29 cellular contexts compared by ENCODE assay signal in the genomic region with DNA sequence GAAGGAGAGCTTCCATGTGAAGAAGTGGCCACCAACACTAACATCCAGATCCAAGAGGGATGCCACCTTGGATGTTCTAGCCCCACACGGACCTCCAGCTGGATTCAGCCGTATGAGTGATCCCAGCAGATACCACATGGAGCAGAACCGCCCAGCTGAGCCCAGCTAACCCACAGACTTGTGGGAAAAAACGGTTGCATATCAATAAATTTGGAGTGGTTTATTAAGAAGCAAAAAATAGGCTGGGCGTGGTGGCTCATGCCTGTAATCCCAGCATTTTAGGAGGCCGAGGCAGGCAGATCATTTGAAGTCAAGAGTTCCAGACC.
"Had no signal": no experiment of that assay in that cellular context is flagged by ENCODE, and none has a peak within 500 bp of the region (broad histone marks: within the 10 kb centered on the region; RNA-seq: fewer than 3 reads in every experiment).

No MANE protein-coding gene starts in this region.

- H3K9me3 Mint-ChIP-seq: activated CD4-positive, alpha-beta memory T cell treated with anti-CD3 and anti-CD28 coated beads for 36 hours; activated naive CD8-positive, alpha-beta T cell treated with anti-CD3 and anti-CD28 coated beads, Interleukin-2, amount 50 U/mL, for 24 hours; activated T-cell treated with anti-CD3 and anti-CD28 coated beads, Interleukin-2, amount 50 U/mL, for 4 hours had no signal

- ATAC-seq: activated naive CD4-positive, alpha-beta T cell treated with anti-CD3 and anti-CD28 coated beads, Interleukin-2, amount 50 U/mL, for 72 hours; activated naive CD8-positive, alpha-beta T cell treated with anti-CD3 and anti-CD28 coated beads, Interleukin-2, amount 50 U/mL, for 24 hours; activated T-cell treated with anti-CD3 and anti-CD28 coated beads, Interleukin-2, amount 50 U/mL, for 4 hours; PC-3; T-helper 17 cell; WTC11 had no signal

- H3K27ac Mint-ChIP-seq: activated CD4-positive, alpha-beta memory T cell treated with anti-CD3 and anti-CD28 coated beads for 36 hours; activated CD4-positive, alpha-beta T cell treated with anti-CD3 and anti-CD28 coated beads, Interleukin-2, amount 10 ng/mL, durations not matched to agents 7 days and 5 days; activated naive CD4-positive, alpha-beta T cell treated with anti-CD3 and anti-CD28 coated beads, Interleukin-2, amount 50 U/mL, for 72 hours; activated naive CD8-positive, alpha-beta T cell treated with anti-CD3 and anti-CD28 coated beads, Interleukin-2, amount 50 U/mL, for 24 hours; WTC11 had no signal

- H3K4me3 Mint-ChIP-seq: activated CD4-positive, alpha-beta memory T cell treated with anti-CD3 and anti-CD28 coated beads for 36 hours; activated CD4-positive, alpha-beta T cell treated with anti-CD3 and anti-CD28 coated beads, Interleukin-2, amount 10 ng/mL, durations not matched to agents 7 days and 5 days; activated naive CD8-positive, alpha-beta T cell treated with anti-CD3 and anti-CD28 coated beads, Interleukin-2, amount 50 U/mL, for 24 hours; activated T-cell treated with anti-CD3 and anti-CD28 coated beads, Interleukin-2, amount 50 U/mL, for 4 hours; brain; T-helper 17 cell; WTC11 had no signal

- H3K36me3 Mint-ChIP-seq: activated CD4-positive, alpha-beta memory T cell treated with anti-CD3 and anti-CD28 coated beads for 36 hours; activated naive CD4-positive, alpha-beta T cell treated with anti-CD3 and anti-CD28 coated beads, Interleukin-2, amount 50 U/mL, for 72 hours; brain; WTC11 had no signal

- FAIRE-seq: astrocyte, RCC 7860 had no signal

- H3K4me1 Mint-ChIP-seq: activated CD4-positive, alpha-beta T cell treated with anti-CD3 and anti-CD28 coated beads, Interleukin-2, amount 10 ng/mL, durations not matched to agents 7 days and 5 days; activated naive CD8-positive, alpha-beta T cell treated with anti-CD3 and anti-CD28 coated beads, Interleukin-2, amount 50 U/mL, for 24 hours; T-helper 17 cell had no signal

- DNase-seq: activated CD4-positive, alpha-beta memory T cell treated with anti-CD3 and anti-CD28 coated beads for 36 hours; activated CD4-positive, alpha-beta T cell treated with anti-CD3 and anti-CD28 coated beads, Interleukin-2, amount 10 ng/mL, durations not matched to agents 7 days and 5 days; activated CD4-positive, CD25-positive, alpha-beta regulatory T cell treated with anti-CD3 and anti-CD28 coated beads, Interleukin-2, amount 50 U/mL, for 72 hours; activated CD8-positive, alpha-beta memory T cell treated with anti-CD3 and anti-CD28 coated beads for 24 hours; activated effector memory CD4-positive, alpha-beta T cell treated with anti-CD3 and anti-CD28 coated beads, Interleukin-2, amount 50 U/mL, for 16 hours; activated naive CD4-positive, alpha-beta T cell treated with Interleukin-2 at 50 U/mL for 16 hours; activated naive CD8-positive, alpha-beta T cell treated with anti-CD3 and anti-CD28 coated beads, Interleukin-2, amount 50 U/mL, for 24 hours; activated T-cell treated with anti-CD3 and anti-CD28 coated beads, Interleukin-2, amount 50 U/mL, for 4 hours; amniotic stem cell; KG1; NCI-H1092; NCI-H1417; NCI-H1694; NCI-H2029; NCI-H2107; NCI-H2171 treated with DMSO at 0.1 percent for 48 hours; NCI-H345; NCI-H510A; NCI-H526 treated with DMSO at 0.1 percent for 48 hours; NCI-H82; PC-3; SIG-M5; T-helper 17 cell; T-helper 9 cell had no signal
